In the genomic region with DNA sequence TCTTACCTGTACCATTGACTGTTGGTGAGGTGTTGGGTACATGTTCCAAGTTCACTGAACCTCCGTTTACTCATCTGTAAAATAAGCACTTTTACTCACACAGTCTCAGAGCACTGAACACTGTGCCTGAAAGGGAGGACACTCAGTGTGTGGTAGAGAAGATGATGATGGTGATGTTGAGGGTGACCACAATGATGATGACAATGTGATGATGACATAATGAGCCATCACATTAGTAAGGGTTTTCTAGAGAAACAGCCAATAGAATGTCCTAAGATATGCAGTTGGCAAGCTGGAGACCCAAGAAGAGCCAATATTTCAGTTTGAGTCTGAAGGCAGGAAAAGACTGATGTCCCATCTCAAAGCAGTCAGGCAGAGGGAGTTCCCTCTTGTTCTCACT, we compare ENCODE assay signal across 1 cellular context.
TF ChIP-seq lines count a peak whose summit lies in the region.

No MANE protein-coding gene starts in this region.

TF ChIP-seq in WTC11, 78 proteins besides CTCF, POLR2A, EP300 and RAD21 (continued from another document):
- TF ChIP-seq, protein P1, sequence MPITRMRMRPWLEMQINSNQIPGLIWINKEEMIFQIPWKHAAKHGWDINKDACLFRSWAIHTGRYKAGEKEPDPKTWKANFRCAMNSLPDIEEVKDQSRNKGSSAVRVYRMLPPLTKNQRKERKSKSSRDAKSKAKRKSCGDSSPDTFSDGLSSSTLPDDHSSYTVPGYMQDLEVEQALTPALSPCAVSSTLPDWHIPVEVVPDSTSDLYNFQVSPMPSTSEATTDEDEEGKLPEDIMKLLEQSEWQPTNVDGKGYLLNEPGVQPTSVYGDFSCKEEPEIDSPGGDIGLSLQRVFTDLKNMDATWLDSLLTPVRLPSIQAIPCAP (CRISPR knock-in tag; IDR thresholded peaks at IDR 0.05), result no peak
- no peak for TF ChIP-seq CREM (CRISPR knock-in tag; IDR thresholded peaks at IDR 0.05)
- TF ChIP-seq, protein P2, sequence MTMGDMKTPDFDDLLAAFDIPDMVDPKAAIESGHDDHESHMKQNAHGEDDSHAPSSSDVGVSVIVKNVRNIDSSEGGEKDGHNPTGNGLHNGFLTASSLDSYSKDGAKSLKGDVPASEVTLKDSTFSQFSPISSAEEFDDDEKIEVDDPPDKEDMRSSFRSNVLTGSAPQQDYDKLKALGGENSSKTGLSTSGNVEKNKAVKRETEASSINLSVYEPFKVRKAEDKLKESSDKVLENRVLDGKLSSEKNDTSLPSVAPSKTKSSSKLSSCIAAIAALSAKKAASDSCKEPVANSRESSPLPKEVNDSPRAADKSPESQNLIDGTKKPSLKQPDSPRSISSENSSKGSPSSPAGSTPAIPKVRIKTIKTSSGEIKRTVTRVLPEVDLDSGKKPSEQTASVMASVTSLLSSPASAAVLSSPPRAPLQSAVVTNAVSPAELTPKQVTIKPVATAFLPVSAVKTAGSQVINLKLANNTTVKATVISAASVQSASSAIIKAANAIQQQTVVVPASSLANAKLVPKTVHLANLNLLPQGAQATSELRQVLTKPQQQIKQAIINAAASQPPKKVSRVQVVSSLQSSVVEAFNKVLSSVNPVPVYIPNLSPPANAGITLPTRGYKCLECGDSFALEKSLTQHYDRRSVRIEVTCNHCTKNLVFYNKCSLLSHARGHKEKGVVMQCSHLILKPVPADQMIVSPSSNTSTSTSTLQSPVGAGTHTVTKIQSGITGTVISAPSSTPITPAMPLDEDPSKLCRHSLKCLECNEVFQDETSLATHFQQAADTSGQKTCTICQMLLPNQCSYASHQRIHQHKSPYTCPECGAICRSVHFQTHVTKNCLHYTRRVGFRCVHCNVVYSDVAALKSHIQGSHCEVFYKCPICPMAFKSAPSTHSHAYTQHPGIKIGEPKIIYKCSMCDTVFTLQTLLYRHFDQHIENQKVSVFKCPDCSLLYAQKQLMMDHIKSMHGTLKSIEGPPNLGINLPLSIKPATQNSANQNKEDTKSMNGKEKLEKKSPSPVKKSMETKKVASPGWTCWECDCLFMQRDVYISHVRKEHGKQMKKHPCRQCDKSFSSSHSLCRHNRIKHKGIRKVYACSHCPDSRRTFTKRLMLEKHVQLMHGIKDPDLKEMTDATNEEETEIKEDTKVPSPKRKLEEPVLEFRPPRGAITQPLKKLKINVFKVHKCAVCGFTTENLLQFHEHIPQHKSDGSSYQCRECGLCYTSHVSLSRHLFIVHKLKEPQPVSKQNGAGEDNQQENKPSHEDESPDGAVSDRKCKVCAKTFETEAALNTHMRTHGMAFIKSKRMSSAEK (CRISPR knock-in tag; IDR thresholded peaks at IDR 0.05; ENCODE audit: borderline replicate concordance), result no peak
- TF ChIP-seq FOXP1 (CRISPR knock-in tag; IDR thresholded peaks at IDR 0.05; ENCODE audit: borderline replicate concordance), result no peak
- TF ChIP-seq, protein P3, sequence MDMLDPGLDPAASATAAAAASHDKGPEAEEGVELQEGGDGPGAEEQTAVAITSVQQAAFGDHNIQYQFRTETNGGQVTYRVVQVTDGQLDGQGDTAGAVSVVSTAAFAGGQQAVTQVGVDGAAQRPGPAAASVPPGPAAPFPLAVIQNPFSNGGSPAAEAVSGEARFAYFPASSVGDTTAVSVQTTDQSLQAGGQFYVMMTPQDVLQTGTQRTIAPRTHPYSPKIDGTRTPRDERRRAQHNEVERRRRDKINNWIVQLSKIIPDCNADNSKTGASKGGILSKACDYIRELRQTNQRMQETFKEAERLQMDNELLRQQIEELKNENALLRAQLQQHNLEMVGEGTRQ (CRISPR knock-in tag; IDR thresholded peaks at IDR 0.05), result no peak
- TF ChIP-seq ZNF219 (CRISPR knock-in tag; IDR thresholded peaks at IDR 0.05; ENCODE audit: borderline replicate concordance), result no peak
